Comparison of ENCODE assay signal across 8 cellular contexts in the genomic region with DNA sequence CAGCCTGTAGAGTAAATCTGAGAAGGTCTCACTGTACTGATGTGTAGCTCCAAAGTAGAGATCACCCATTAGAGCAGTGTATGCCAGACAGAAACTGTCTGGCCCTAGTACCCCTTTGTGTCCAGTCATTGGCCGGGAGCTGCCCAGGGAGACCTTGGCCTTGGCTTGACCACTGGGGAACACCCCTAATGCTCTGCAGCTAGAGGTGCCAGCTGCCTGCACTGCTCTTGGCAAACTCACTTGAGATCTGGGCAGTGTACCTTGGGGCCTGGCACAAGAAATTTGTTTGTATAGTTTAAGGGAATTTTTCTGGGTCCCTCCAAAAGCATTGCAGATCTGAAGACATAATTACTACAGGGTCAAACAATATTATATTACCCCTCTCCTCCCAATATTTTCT.
"Had no signal": no experiment of that assay in that cellular context is flagged by ENCODE, and none has a peak within 500 bp of the region (broad histone marks: within the 10 kb centered on the region; RNA-seq: fewer than 3 reads in every experiment).

No MANE protein-coding gene starts in this region.

- ATAC-seq: HCT116, HepG2 had no signal

- H3K4me1 ChIP-seq: HAP-1 had no signal

- DNase-seq: GM23248, GOT3, H7, HFFc6 had no signal

- H3K9ac ChIP-seq: GM23248 had no signal

- H2AFZ ChIP-seq: GM23248 had no signal

- H3K36me3 ChIP-seq: HAP-1 had no signal

- H3K9me3 ChIP-seq: HAP-1 had no signal

- H3K4me3 ChIP-seq: GM23248, HAP-1 had no signal

- H3K27ac ChIP-seq: GM23248, HL-60 had no signal
